ENCODE assay signal across 8 cellular contexts in genomic region chr7:47480576-47481538, GRCh38.
DNase-seq lines count a peak whose midpoint lies in the region; ATAC-seq and TF ChIP-seq lines count a peak whose summit lies in the region.

No MANE protein-coding gene starts in this region.

- POLR2A ChIA-PET in AG04450 (lab: Yijun Ruan, JAX), result interaction anchor here (1.8 to 3.1 kb wide), 3 partner anchors 23 to 129 kb away, joined by 6 to 39 read pairs (median 11); no protein-coding TSS in a partner anchor

- H3K27me3 ChIP-seq in AG04450 (ENCODE audit: control insufficient read depth, insufficient read depth, low read length), result no peaks in the 10 kb centered on the region
- peaks cover 22% of the 10 kb centered on the region for H3K27me3 ChIP-seq in iPS-15b (ENCODE audit: control insufficient read depth, insufficient read depth, low read length)

- peak overlapping the region; percentile 99 for H3K27ac ChIP-seq in AG04450 (ENCODE audit: low read depth, low read length)

- CTCF ChIA-PET in AG04450 (lab: Charles Lee), result interaction anchor here (0.8 to 1.0 kb wide), 2 partner anchors 45 to 214 kb away, joined by 3 read pairs; no protein-coding TSS in a partner anchor

- no peaks in the 10 kb centered on the region for H3K36me3 ChIP-seq in iPS-15b (ENCODE audit: control insufficient read depth, insufficient read depth, low read length)

- no peak overlapping the region for H3K9ac ChIP-seq in iPS-15b (ENCODE audit: low read depth, low read length)

- no peak for TF ChIP-seq CTCF in AG04450 (IDR thresholded peaks at IDR 0.05; ENCODE audit: low read depth, low read length)

- ATAC-seq in GM21360 (IDR thresholded peaks at IDR 0.05; ENCODE audit: unreplicated experiment) (peak; percentile 59), HG03565 (IDR thresholded peaks at IDR 0.05; ENCODE audit: unreplicated experiment) (peak; percentile 65)

- no peaks in the 10 kb centered on the region for H3K9me3 ChIP-seq in AG04450 (ENCODE audit: control insufficient read depth, insufficient read depth, low read length)
- no peaks in the 10 kb centered on the region for H3K9me3 ChIP-seq in iPS-15b (ENCODE audit: control insufficient read depth, insufficient read depth, low read length)

- no peak overlapping the region for H3K4me3 ChIP-seq in AG04450 (ENCODE audit: low read depth, low read length)
- peak overlapping the region; percentile 30 for H3K4me3 ChIP-seq in iPS-15b (ENCODE audit: low read depth, low read length)

- no peak for DNase-seq in AG04450 (ENCODE audit: low read depth, low spot score)
- DNase-seq in NK-92 (lab: John Stamatoyannopoulos, UW; ENCODE audit: unreplicated experiment), result no peak
- DNase-seq in SW480 (ENCODE audit: low spot score), result no peak
- DNase-seq in medulla oblongata (ENCODE audit: extremely low spot score), result no peak
- no peak for DNase-seq in NCI-H1694 treated with DMSO at 0.1 percent for 48 hours (lab: John Stamatoyannopoulos, UW)

- peaks cover 11% of the 10 kb centered on the region for H3K4me1 ChIP-seq in iPS-15b (ENCODE audit: control insufficient read depth, insufficient read depth, low read length)
